In genomic region chr19:18558595-18558994, GRCh38 we compare ENCODE assay signal across 8 cellular contexts. TPM values are rescaled to one million over a fixed set of nuclear protein-coding genes. Genes with fewer than 3 reads are reported as not detected.
DNase-seq lines count a peak whose midpoint lies in the region; ATAC-seq, FAIRE-seq and TF ChIP-seq lines count a peak whose summit lies in the region.

No MANE protein-coding gene starts in this region.

- H3K36me3 ChIP-seq in kidney (ENCODE audit: control insufficient read depth in 1 of 2, insufficient read depth in 2 of 2, low read length in 2 of 2) (peaks cover 0 to 5% of the 10 kb centered on the region in 2 donors), suprapubic skin (peaks cover 15% of the 10 kb centered on the region)

- H3K4me3 ChIP-seq in kidney (ENCODE audit: low read length in 2 of 2) (peak overlapping the region; percentile 85 to 94), suprapubic skin (peak overlapping the region; percentile 84)

- H3K36me3 Mint-ChIP-seq in T-helper 1 cell treated with Interleukin-12 subunit alpha and Interleukin-12 subunit beta and Interleukin-4 antibody, amounts not matched to agents 30 μg/mL and 1 μg/mL, for 36 hours (ENCODE audit: low read depth) = peaks cover 8% of the 10 kb centered on the region
- H3K36me3 Mint-ChIP-seq in activated naive CD4-positive, alpha-beta T cell treated with anti-CD3 and anti-CD28 coated beads, Interleukin-2, amount 50 U/mL, for 72 hours = peaks cover 9 to 18% of the 10 kb centered on the region in 2 donors

- H3K27me3 ChIP-seq in suprapubic skin = no peaks in the 10 kb centered on the region

- no peak for TF ChIP-seq EP300 in suprapubic skin (IDR thresholded peaks at IDR 0.05)

- no peaks in the 10 kb centered on the region for H3K9me3 Mint-ChIP-seq in T-helper 1 cell treated with Interleukin-12 subunit alpha and Interleukin-12 subunit beta and Interleukin-4 antibody, amounts not matched to agents 30 μg/mL and 1 μg/mL, for 36 hours
- no peaks in the 10 kb centered on the region for H3K9me3 Mint-ChIP-seq in activated naive CD4-positive, alpha-beta T cell treated with anti-CD3 and anti-CD28 coated beads, Interleukin-2, amount 50 U/mL, for 72 hours

- peak overlapping the region; percentile 92 to 98 for H3K9ac ChIP-seq in kidney (ENCODE audit: low read length in 2 of 2)

- no peak for ATAC-seq in activated naive CD4-positive, alpha-beta T cell treated with anti-CD3 and anti-CD28 coated beads, Interleukin-2, amount 50 U/mL, for 72 hours
- ATAC-seq in GM18861 (IDR thresholded peaks at IDR 0.05; ENCODE audit: unreplicated experiment) = no peak
- no peak for ATAC-seq in GM19023 (IDR thresholded peaks at IDR 0.05; ENCODE audit: unreplicated experiment)

- H3K9me3 ChIP-seq in kidney (ENCODE audit: control insufficient read depth in 1 of 2, low read length in 2 of 2) = no peaks in the 10 kb centered on the region
- no peaks in the 10 kb centered on the region for H3K9me3 ChIP-seq in suprapubic skin

- intact Hi-C loops in kidney (cut with DNase I) = no loop called here

- peaks cover 18% of the 10 kb centered on the region for H3K4me1 Mint-ChIP-seq in T-helper 1 cell treated with Interleukin-12 subunit alpha and Interleukin-12 subunit beta and Interleukin-4 antibody, amounts not matched to agents 30 μg/mL and 1 μg/mL, for 36 hours (ENCODE audit: low read depth)

- 40% methylated on average over 3 of the region's 3 CpGs for WGBS in suprapubic skin

- peak overlapping the region; percentile 91 for H3K4me3 Mint-ChIP-seq in T-helper 1 cell treated with Interleukin-12 subunit alpha and Interleukin-12 subunit beta and Interleukin-4 antibody, amounts not matched to agents 30 μg/mL and 1 μg/mL, for 36 hours

- no peak for TF ChIP-seq POLR2A in suprapubic skin (IDR thresholded peaks at IDR 0.05)

- DNase-seq in T-helper 1 cell (no peak), kidney (no peak), suprapubic skin (ENCODE audit: low spot score in 2 of 2) (no peak), NCI-H82 treated with DMSO at 0.1 percent for 48 hours (lab: John Stamatoyannopoulos, UW; ENCODE audit: unreplicated experiment) (no peak)
- DNase-seq in activated naive CD4-positive, alpha-beta T cell treated with anti-CD3 and anti-CD28 coated beads, Interleukin-2, amount 50 U/mL, for 72 hours (ENCODE audit: low spot score in 2 of 2) = no peak

- TF ChIP-seq CTCF in kidney (IDR thresholded peaks at IDR 0.05; ENCODE audit: borderline replicate concordance, extremely low read depth, insufficient read depth) (no peak), suprapubic skin (IDR thresholded peaks at IDR 0.05) (no peak)

- H3K27ac ChIP-seq in kidney (ENCODE audit: low read depth in 2 of 2, low read length in 2 of 2) (peak overlapping the region; percentile 93 to 94), suprapubic skin (peak overlapping the region; percentile 90)

- FAIRE-seq in kidney (lab: Jason Lieb, UNC) = no peak

- H3K27ac Mint-ChIP-seq in T-helper 1 cell treated with Interleukin-12 subunit alpha and Interleukin-12 subunit beta and Interleukin-4 antibody, amounts not matched to agents 30 μg/mL and 1 μg/mL, for 36 hours = peak overlapping the region; percentile 93
- peak overlapping the region; percentile 93 to 96 for H3K27ac Mint-ChIP-seq in activated naive CD4-positive, alpha-beta T cell treated with anti-CD3 and anti-CD28 coated beads, Interleukin-2, amount 50 U/mL, for 72 hours

- H3K4me1 ChIP-seq in kidney (ENCODE audit: control insufficient read depth in 1 of 2, insufficient read depth in 1 of 2, low read depth in 1 of 2, low read length in 2 of 2) (peaks cover 0 to 3% of the 10 kb centered on the region in 2 donors), suprapubic skin (peaks cover 19% of the 10 kb centered on the region)

- no peaks in the 10 kb centered on the region for H3K27me3 Mint-ChIP-seq in T-helper 1 cell treated with Interleukin-12 subunit alpha and Interleukin-12 subunit beta and Interleukin-4 antibody, amounts not matched to agents 30 μg/mL and 1 μg/mL, for 36 hours (ENCODE audit: low read depth)

RNA-seq across cellular contexts. Expression of gene KXD1, which starts 0.9 kb away (rescaled TPM):
- total RNA-seq in activated naive CD4-positive, alpha-beta T cell treated with anti-CD3 and anti-CD28 coated beads, Interleukin-2, amount 50 U/mL, for 72 hours = 100 to 1,000 TPM in 1 of 2 donors, 10 to 100 TPM in 1; 75.8 to 122 TPM
- total RNA-seq in kidney (69.9 TPM), suprapubic skin (100 to 1,000 TPM in 1 of 4 donors, 10 to 100 TPM in 3; 72.4 to 107 (median 89.4) TPM)
- polyA plus RNA-seq in kidney (ENCODE audit: insufficient read depth, low read depth, low replicate concordance) = 56.3 TPM

RNA-seq across cellular contexts. Expression of gene UBA52, which starts 13.1 kb away (rescaled TPM):
- total RNA-seq in activated naive CD4-positive, alpha-beta T cell treated with anti-CD3 and anti-CD28 coated beads, Interleukin-2, amount 50 U/mL, for 72 hours = 1,000 to 10,000 TPM; 1,677 to 1,782 TPM
- total RNA-seq in kidney (828 TPM), suprapubic skin (1,000 to 10,000 TPM in 1 of 4 donors, 100 to 1,000 TPM in 3; 405 to 1,087 (median 865) TPM)
- 1,481 TPM for polyA plus RNA-seq in kidney (ENCODE audit: insufficient read depth, low read depth, low replicate concordance)

RNA-seq across cellular contexts. Expression of gene FKBP8, which starts 15.2 kb away (rescaled TPM):
- 100 to 1,000 TPM; 153 to 236 TPM for total RNA-seq in activated naive CD4-positive, alpha-beta T cell treated with anti-CD3 and anti-CD28 coated beads, Interleukin-2, amount 50 U/mL, for 72 hours
- total RNA-seq in kidney (207 TPM), suprapubic skin (100 to 1,000 TPM; 194 to 217 (median 203) TPM)
- 314 TPM for polyA plus RNA-seq in kidney (ENCODE audit: insufficient read depth, low read depth, low replicate concordance)

RNA-seq across cellular contexts. Expression of gene REX1BD, which starts 30.0 kb away (rescaled TPM):
- total RNA-seq in activated naive CD4-positive, alpha-beta T cell treated with anti-CD3 and anti-CD28 coated beads, Interleukin-2, amount 50 U/mL, for 72 hours = 10 to 100 TPM; 25.2 to 64.0 TPM
- total RNA-seq in kidney (56.9 TPM), suprapubic skin (10 to 100 TPM; 77.0 to 86.7 (median 82.6) TPM)
- 104 TPM for polyA plus RNA-seq in kidney (ENCODE audit: insufficient read depth, low read depth, low replicate concordance)

RNA-seq across cellular contexts. Expression of gene ELL, which starts 36.7 kb away (rescaled TPM):
- total RNA-seq in activated naive CD4-positive, alpha-beta T cell treated with anti-CD3 and anti-CD28 coated beads, Interleukin-2, amount 50 U/mL, for 72 hours = 10 to 100 TPM; 18.8 to 23.0 TPM
- total RNA-seq in kidney (25.2 TPM), suprapubic skin (10 to 100 TPM; 27.0 to 59.5 (median 36.9) TPM)
- polyA plus RNA-seq in kidney (ENCODE audit: insufficient read depth, low read depth, low replicate concordance) = 5.7 TPM
